In the genomic region with DNA sequence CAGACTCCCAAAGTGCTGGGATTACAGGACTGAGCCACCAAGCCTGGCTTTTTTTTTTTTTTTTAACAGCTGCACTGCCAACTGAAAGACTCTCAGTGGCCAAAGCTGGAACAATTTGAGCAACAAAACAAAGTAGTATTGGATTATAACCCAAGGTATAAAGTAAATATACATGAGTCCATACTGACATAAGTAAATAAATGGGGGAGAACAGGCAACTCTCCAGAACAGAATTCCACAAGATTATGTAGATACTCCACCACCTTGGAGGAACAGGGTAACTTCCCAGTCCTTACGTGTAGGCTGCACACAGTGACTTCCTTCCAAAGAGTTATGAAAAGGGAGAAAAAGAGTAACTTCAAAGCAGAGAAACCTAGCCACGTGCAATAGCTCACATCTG, we compare ENCODE assay signal across 3 cellular contexts.
TF ChIP-seq lines count a peak whose summit lies in the region.

No MANE protein-coding gene starts in this region.

TF ChIP-seq in HEK293, 187 proteins besides CTCF, POLR2A, EP300 and RAD21:
- TF ChIP-seq WT1 (tag by site-specific recombination; IDR thresholded peaks at IDR 0.05) (0 out of 2 replicates have a peak, but pooled peaks have one; percentile 2), GLIS1 (tag by site-specific recombination; IDR thresholded peaks at IDR 0.05) (no peak)
- TF ChIP-seq, protein P1, sequence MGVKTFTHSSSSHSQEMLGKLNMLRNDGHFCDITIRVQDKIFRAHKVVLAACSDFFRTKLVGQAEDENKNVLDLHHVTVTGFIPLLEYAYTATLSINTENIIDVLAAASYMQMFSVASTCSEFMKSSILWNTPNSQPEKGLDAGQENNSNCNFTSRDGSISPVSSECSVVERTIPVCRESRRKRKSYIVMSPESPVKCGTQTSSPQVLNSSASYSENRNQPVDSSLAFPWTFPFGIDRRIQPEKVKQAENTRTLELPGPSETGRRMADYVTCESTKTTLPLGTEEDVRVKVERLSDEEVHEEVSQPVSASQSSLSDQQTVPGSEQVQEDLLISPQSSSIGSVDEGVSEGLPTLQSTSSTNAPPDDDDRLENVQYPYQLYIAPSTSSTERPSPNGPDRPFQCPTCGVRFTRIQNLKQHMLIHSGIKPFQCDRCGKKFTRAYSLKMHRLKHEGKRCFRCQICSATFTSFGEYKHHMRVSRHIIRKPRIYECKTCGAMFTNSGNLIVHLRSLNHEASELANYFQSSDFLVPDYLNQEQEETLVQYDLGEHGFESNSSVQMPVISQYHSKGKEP (tag by site-specific recombination; IDR thresholded peaks at IDR 0.05), result no peak

TF ChIP-seq in HepG2, 621 proteins besides CTCF, POLR2A, EP300 and RAD21 (continues in another document):
- TF ChIP-seq ZNF614 (CRISPR knock-in tag; IDR thresholded peaks at IDR 0.05; ENCODE audit: borderline replicate concordance) (0 out of 2 replicates have a peak, but pooled peaks have one; percentile 0), ZNF121 (CRISPR knock-in tag; IDR thresholded peaks at IDR 0.05) (no peak), ZNF557 (CRISPR knock-in tag; IDR thresholded peaks at IDR 0.05) (no peak), KDM3A (CRISPR knock-in tag; IDR thresholded peaks at IDR 0.05; ENCODE audit: low read depth) (no peak), CEBPB (IDR thresholded peaks at IDR 0.05; ENCODE audit: borderline replicate concordance, low read depth, low read length) (no peak), CEBPG (CRISPR knock-in tag; IDR thresholded peaks at IDR 0.05) (0 out of 2 replicates have a peak, but pooled peaks have one; percentile 3), SNAPC2 (CRISPR knock-in tag; IDR thresholded peaks at IDR 0.05) (0 out of 2 replicates have a peak, but pooled peaks have one; percentile 44), ETV5 (CRISPR knock-in tag; IDR thresholded peaks at IDR 0.05; ENCODE audit: borderline replicate concordance) (no peak), ARNT (IDR thresholded peaks at IDR 0.05) (no peak), FOXA3 (CRISPR knock-in tag; IDR thresholded peaks at IDR 0.05) (peak; percentile 16; the same call in 1 of the 2 replicates), SP2 (CRISPR knock-in tag; IDR thresholded peaks at IDR 0.05) (no peak)
- TF ChIP-seq, protein P2, sequence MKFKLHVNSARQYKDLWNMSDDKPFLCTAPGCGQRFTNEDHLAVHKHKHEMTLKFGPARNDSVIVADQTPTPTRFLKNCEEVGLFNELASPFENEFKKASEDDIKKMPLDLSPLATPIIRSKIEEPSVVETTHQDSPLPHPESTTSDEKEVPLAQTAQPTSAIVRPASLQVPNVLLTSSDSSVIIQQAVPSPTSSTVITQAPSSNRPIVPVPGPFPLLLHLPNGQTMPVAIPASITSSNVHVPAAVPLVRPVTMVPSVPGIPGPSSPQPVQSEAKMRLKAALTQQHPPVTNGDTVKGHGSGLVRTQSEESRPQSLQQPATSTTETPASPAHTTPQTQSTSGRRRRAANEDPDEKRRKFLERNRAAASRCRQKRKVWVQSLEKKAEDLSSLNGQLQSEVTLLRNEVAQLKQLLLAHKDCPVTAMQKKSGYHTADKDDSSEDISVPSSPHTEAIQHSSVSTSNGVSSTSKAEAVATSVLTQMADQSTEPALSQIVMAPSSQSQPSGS (CRISPR knock-in tag; IDR thresholded peaks at IDR 0.05), result 0 out of 2 replicates have a peak, but pooled peaks have one; percentile 14
- TF ChIP-seq, protein P3, sequence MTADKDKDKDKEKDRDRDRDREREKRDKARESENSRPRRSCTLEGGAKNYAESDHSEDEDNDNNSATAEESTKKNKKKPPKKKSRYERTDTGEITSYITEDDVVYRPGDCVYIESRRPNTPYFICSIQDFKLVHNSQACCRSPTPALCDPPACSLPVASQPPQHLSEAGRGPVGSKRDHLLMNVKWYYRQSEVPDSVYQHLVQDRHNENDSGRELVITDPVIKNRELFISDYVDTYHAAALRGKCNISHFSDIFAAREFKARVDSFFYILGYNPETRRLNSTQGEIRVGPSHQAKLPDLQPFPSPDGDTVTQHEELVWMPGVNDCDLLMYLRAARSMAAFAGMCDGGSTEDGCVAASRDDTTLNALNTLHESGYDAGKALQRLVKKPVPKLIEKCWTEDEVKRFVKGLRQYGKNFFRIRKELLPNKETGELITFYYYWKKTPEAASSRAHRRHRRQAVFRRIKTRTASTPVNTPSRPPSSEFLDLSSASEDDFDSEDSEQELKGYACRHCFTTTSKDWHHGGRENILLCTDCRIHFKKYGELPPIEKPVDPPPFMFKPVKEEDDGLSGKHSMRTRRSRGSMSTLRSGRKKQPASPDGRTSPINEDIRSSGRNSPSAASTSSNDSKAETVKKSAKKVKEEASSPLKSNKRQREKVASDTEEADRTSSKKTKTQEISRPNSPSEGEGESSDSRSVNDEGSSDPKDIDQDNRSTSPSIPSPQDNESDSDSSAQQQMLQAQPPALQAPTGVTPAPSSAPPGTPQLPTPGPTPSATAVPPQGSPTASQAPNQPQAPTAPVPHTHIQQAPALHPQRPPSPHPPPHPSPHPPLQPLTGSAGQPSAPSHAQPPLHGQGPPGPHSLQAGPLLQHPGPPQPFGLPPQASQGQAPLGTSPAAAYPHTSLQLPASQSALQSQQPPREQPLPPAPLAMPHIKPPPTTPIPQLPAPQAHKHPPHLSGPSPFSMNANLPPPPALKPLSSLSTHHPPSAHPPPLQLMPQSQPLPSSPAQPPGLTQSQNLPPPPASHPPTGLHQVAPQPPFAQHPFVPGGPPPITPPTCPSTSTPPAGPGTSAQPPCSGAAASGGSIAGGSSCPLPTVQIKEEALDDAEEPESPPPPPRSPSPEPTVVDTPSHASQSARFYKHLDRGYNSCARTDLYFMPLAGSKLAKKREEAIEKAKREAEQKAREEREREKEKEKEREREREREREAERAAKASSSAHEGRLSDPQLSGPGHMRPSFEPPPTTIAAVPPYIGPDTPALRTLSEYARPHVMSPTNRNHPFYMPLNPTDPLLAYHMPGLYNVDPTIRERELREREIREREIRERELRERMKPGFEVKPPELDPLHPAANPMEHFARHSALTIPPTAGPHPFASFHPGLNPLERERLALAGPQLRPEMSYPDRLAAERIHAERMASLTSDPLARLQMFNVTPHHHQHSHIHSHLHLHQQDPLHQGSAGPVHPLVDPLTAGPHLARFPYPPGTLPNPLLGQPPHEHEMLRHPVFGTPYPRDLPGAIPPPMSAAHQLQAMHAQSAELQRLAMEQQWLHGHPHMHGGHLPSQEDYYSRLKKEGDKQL (CRISPR knock-in tag; IDR thresholded peaks at IDR 0.05; ENCODE audit: low read depth), result no peak

TF ChIP-seq in HEK293T, 16 proteins besides CTCF, POLR2A, EP300 and RAD21:
- no peak for TF ChIP-seq FOXM1 (IDR thresholded peaks at IDR 0.05; ENCODE audit: borderline replicate concordance)
- TF ChIP-seq SP1 (IDR thresholded peaks at IDR 0.05), result no peak
- no peak for TF ChIP-seq ARNT (IDR thresholded peaks at IDR 0.05)
- TF ChIP-seq ELF4 (IDR thresholded peaks at IDR 0.05), result no peak
- no peak for TF ChIP-seq SUZ12 (IDR thresholded peaks at IDR 0.05)
- no peak for TF ChIP-seq FOXA1 (IDR thresholded peaks at IDR 0.05)
- no peak for TF ChIP-seq CTBP1 (IDR thresholded peaks at IDR 0.05; ENCODE audit: borderline replicate concordance)
